Comparison of ENCODE assay signal across 8 cellular contexts in genomic region chr13:39035799-39036198, GRCh38. TPM values are rescaled to one million over a fixed set of nuclear protein-coding genes. Genes with fewer than 3 reads are reported as not detected.
DNase-seq lines count a peak whose midpoint lies in the region; ATAC-seq, FAIRE-seq and TF ChIP-seq lines count a peak whose summit lies in the region.

No MANE protein-coding gene starts in this region.

- no peak for TF ChIP-seq CTCF in DND-41 (IDR thresholded peaks at IDR 0.05; ENCODE audit: borderline replicate concordance, extremely low read depth, low read length, poor library complexity, severe bottlenecking)
- no peak for TF ChIP-seq CTCF in osteocyte (IDR thresholded peaks at IDR 0.05)

- H3K27ac Mint-ChIP-seq in osteocyte (ENCODE audit: unreplicated experiment) = peak overlapping the region; percentile 78

- peaks cover 52% of the 10 kb centered on the region for H3K4me1 Mint-ChIP-seq in osteocyte (ENCODE audit: unreplicated experiment)

- H3K27me3 Mint-ChIP-seq in osteocyte (ENCODE audit: unreplicated experiment) = no peaks in the 10 kb centered on the region

- peaks cover 36% of the 10 kb centered on the region for H4K20me1 ChIP-seq in DND-41 (ENCODE audit: insufficient read depth, low read length)

- peak overlapping the region; percentile 94 for H3K27ac ChIP-seq in DND-41 (ENCODE audit: low read length)

- no peak for ATAC-seq in DND-41 (ENCODE audit: insufficient read depth, low read depth)

- H3K4me3 ChIP-seq in DND-41 (ENCODE audit: low read depth in 1 of 2, low read length in 2 of 2) (peak overlapping the region; percentile 85 to 91), NT2/D1 (ENCODE audit: insufficient read length, low read depth) (peak overlapping the region; percentile 74)

- H3K36me3 ChIP-seq in DND-41 (ENCODE audit: insufficient read depth, low read length) (peaks cover 22% of the 10 kb centered on the region), NT2/D1 (ENCODE audit: insufficient read depth, insufficient read length, low read length) (peaks cover 16% of the 10 kb centered on the region)

- peak overlapping the region; percentile 98; the same call in 1 of the 2 replicates for H2AFZ ChIP-seq in DND-41 (ENCODE audit: low read depth, low read length)

- no peaks in the 10 kb centered on the region for H3K9me3 ChIP-seq in DND-41 (ENCODE audit: insufficient read depth, low read length, severe bottlenecking)
- no peaks in the 10 kb centered on the region for H3K9me3 ChIP-seq in NT2/D1 (ENCODE audit: insufficient read depth, low read length)

- DNase-seq in DND-41 (no peak), NT2/D1 (ENCODE audit: low read depth, low spot score) (no peak), osteocyte (ENCODE audit: extremely low spot score, unreplicated experiment) (no peak), AG08396 (ENCODE audit: low spot score) (no peak), G401 (ENCODE audit: low spot score) (no peak), NCI-H82 (lab: John Stamatoyannopoulos, UW) (no peak), HK-2 (ENCODE audit: unreplicated experiment) (no peak)

- H3K4me1 ChIP-seq in DND-41 (ENCODE audit: insufficient read depth, low read length) = peaks cover 50% of the 10 kb centered on the region
- no peaks in the 10 kb centered on the region for H3K4me1 ChIP-seq in NT2/D1 (ENCODE audit: insufficient read depth, insufficient read length)

- H3K79me2 ChIP-seq in DND-41 (ENCODE audit: insufficient read depth, low read length) = peaks cover 100% of the 10 kb centered on the region

- H3K9me3 Mint-ChIP-seq in osteocyte (ENCODE audit: unreplicated experiment) = no peaks in the 10 kb centered on the region

- peak overlapping the region; percentile 86 for H3K9ac ChIP-seq in DND-41 (ENCODE audit: low read depth, low read length)
- peak overlapping the region; percentile 22 for H3K9ac ChIP-seq in NT2/D1 (ENCODE audit: insufficient read length, low read depth)

- H3K36me3 Mint-ChIP-seq in osteocyte (ENCODE audit: unreplicated experiment) = peaks cover 1% of the 10 kb centered on the region

- peak; percentile 29 for FAIRE-seq in endometrium (lab: Jason Lieb, UNC)

- peak overlapping the region; percentile 93 for H3K4me3 Mint-ChIP-seq in osteocyte (ENCODE audit: unreplicated experiment)

- H3K4me2 ChIP-seq in DND-41 (ENCODE audit: insufficient read depth, low read length) = peak overlapping the region; percentile 83

- in situ Hi-C loops in G401 (cut with HindIII; ENCODE audit: low sequenced_read_pairs) = no loop called here

- no peaks in the 10 kb centered on the region for H3K27me3 ChIP-seq in DND-41 (ENCODE audit: insufficient read depth, low read length, poor library complexity)
- no peaks in the 10 kb centered on the region for H3K27me3 ChIP-seq in NT2/D1 (ENCODE audit: insufficient read depth, insufficient read length)

RNA-seq across cellular contexts. Expression of gene PROSER1, which starts 2.1 kb away (rescaled TPM):
- 30.7 and 31.7 TPM in 2 replicates for total RNA-seq in osteocyte
- total RNA-seq in G401 (2014; rRNA removed; shearing (Covaris generic)) = 11.8 and 17.1 TPM in 2 replicates

RNA-seq across cellular contexts. Expression of gene NHLRC3, which starts 2.5 kb away (rescaled TPM):
- total RNA-seq in osteocyte = 23.5 and 24.0 TPM in 2 replicates
- total RNA-seq in G401 (2014; rRNA removed; shearing (Covaris generic)) = 4.6 and 9.9 TPM in 2 replicates

RNA-seq across cellular contexts. Expression of gene STOML3, which starts 45.2 kb away (rescaled TPM):
- total RNA-seq in osteocyte = not detected in 2 replicates
- not detected in 2 replicates for total RNA-seq in G401 (2014; rRNA removed; shearing (Covaris generic))
